ENCODE assay signal across 2 cellular contexts in the genomic region with DNA sequence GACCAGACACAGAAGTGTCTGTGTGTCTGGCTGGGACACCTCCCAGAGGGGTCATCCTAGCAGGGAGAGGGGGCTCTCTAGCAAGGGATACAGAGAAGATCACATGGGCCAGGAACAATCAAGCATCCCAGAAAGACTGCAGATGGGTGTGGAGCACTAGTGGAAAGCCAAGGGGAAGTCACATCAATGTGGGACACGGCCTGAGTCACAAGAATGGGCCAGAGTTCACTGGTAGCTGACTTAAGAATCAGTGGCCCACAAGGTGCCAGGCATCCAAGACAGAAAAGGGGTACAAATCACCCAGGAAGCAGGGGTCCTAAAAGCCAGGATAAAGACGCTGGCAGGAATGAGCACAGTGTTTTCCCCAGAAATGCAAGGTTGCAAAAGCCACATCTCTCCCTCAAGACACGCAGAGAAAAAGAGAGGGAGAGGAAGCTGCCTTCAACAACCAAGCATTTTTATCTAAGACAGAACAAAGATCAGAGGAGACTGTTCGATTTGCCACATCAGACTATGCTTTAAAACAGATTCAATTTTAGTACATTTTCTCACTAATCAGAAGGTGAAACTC.
TF ChIP-seq lines count a peak whose summit lies in the region.

No MANE protein-coding gene starts in this region.

TF ChIP-seq in SK-N-SH, 30 proteins besides CTCF, POLR2A, EP300 and RAD21:
- TF ChIP-seq TCF12 (IDR thresholded peaks at IDR 0.05) (no peak), TEAD4 (IDR thresholded peaks at IDR 0.05; ENCODE audit: borderline replicate concordance, insufficient read depth) (no peak), NRF1 (IDR thresholded peaks at IDR 0.05; ENCODE audit: low read depth, low read length) (no peak), SMC3 (IDR thresholded peaks at IDR 0.05; ENCODE audit: low read depth, low read length) (no peak), RXRA (IDR thresholded peaks at IDR 0.05; ENCODE audit: borderline replicate concordance, low read depth) (no peak), FOXM1 (IDR thresholded peaks at IDR 0.05; ENCODE audit: low read depth) (no peak), FOXJ3 (CRISPR knock-in tag; IDR thresholded peaks at IDR 0.05) (no peak)

TF ChIP-seq in SK-N-SH treated with all-trans-retinoic acid at 6 μM for 48 hours, 23 proteins besides CTCF, POLR2A, EP300 and RAD21:
- TF ChIP-seq ARNTL (CRISPR knock-in tag; IDR thresholded peaks at IDR 0.05; ENCODE audit: borderline replicate concordance, low read depth) (no peak), TOX (CRISPR knock-in tag; IDR thresholded peaks at IDR 0.05; ENCODE audit: borderline replicate concordance) (no peak), BACH2 (CRISPR knock-in tag; IDR thresholded peaks at IDR 0.05; ENCODE audit: borderline replicate concordance) (no peak), PATZ1 (CRISPR knock-in tag; IDR thresholded peaks at IDR 0.05; ENCODE audit: borderline replicate concordance) (no peak), ZNF565 (CRISPR knock-in tag; conservative IDR thresholded peaks at IDR 0.05; ENCODE audit: low read depth) (no peak), POU6F1 (CRISPR knock-in tag; IDR thresholded peaks at IDR 0.05; ENCODE audit: borderline replicate concordance, low read depth) (no peak)
- TF ChIP-seq, protein P1, sequence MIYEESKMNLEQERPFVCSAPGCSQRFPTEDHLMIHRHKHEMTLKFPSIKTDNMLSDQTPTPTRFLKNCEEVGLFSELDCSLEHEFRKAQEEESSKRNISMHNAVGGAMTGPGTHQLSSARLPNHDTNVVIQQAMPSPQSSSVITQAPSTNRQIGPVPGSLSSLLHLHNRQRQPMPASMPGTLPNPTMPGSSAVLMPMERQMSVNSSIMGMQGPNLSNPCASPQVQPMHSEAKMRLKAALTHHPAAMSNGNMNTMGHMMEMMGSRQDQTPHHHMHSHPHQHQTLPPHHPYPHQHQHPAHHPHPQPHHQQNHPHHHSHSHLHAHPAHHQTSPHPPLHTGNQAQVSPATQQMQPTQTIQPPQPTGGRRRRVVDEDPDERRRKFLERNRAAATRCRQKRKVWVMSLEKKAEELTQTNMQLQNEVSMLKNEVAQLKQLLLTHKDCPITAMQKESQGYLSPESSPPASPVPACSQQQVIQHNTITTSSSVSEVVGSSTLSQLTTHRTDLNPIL (CRISPR knock-in tag; IDR thresholded peaks at IDR 0.05; ENCODE audit: low read depth) = no peak
